ENCODE assay signal across 31 cellular contexts in genomic region chr1:165958306-165958705, GRCh38.
"Had no signal": no experiment of that assay in that cellular context is flagged by ENCODE, and none has a peak within 500 bp of the region (broad histone marks: within the 10 kb centered on the region; RNA-seq: fewer than 3 reads in every experiment).

No MANE protein-coding gene starts in this region.

- H3K36me3 ChIP-seq: breast epithelium, cardiac muscle cell, colonic mucosa, gastroesophageal sphincter, heart right ventricle had no signal

- H3K4me2 ChIP-seq: hepatocyte had no signal

- H3K4me1 ChIP-seq: body of pancreas, breast epithelium, colonic mucosa, foreskin keratinocyte, gastroesophageal sphincter, heart right ventricle had no signal

- H3K79me2 ChIP-seq: hepatocyte had no signal

- H3K27me3 ChIP-seq: body of pancreas, breast epithelium, colonic mucosa, gastroesophageal sphincter, heart right ventricle had no signal

- H3K9me3 ChIP-seq: body of pancreas, colonic mucosa, gastroesophageal sphincter had no signal

- DNase-seq: activated CD4-positive, alpha-beta memory T cell treated with anti-CD3 and anti-CD28 coated beads, Interleukin-2, amount 10 ng/mL, durations not matched to agents 7 days and 5 days; activated CD4-positive, alpha-beta T cell treated with anti-CD3 and anti-CD28 coated beads for 1 hour; activated CD4-positive, alpha-beta T cell treated with anti-CD3 and anti-CD28 coated beads for 4 hours; activated CD4-positive, alpha-beta T cell treated with anti-CD3 and anti-CD28 coated beads, Interleukin-2, amount 10 ng/mL, durations not matched to agents 7 days and 5 days; activated CD4-positive, alpha-beta T cell treated with anti-CD3 and anti-CD28 coated beads, Interleukin-2, amount 50 U/mL, for 4 hours; activated CD8-positive, alpha-beta memory T cell treated with anti-CD3 and anti-CD28 coated beads, Interleukin-2, amount 50 U/mL, for 48 hours; activated gamma-delta T cell treated with Interleukin-2 at 50 U/mL for 16 hours; activated naive CD4-positive, alpha-beta T cell treated with anti-CD3 and anti-CD28 coated beads, Interleukin-2, amount 50 U/mL, for 16 hours; activated naive CD4-positive, alpha-beta T cell treated with Interleukin-2 at 50 U/mL for 16 hours; activated T-cell treated with anti-CD3 and anti-CD28 coated beads for 4 hours; activated T-cell treated with anti-CD3 and anti-CD28 coated beads, Interleukin-2, amount 50 U/mL, for 24 hours; activated T-cell treated with anti-CD3 and anti-CD28 coated beads, Interleukin-2, amount 50 U/mL, for 72 hours; amniotic stem cell; anterior cingulate cortex; body of pancreas; central memory CD4-positive, alpha-beta T cell; cerebellar nuclear complex; colonic mucosa; effector CD8-positive, alpha-beta T cell; foreskin keratinocyte; heart right ventricle; T-helper 2 cell had no signal

- H3K4me3 ChIP-seq: body of pancreas, breast epithelium, cardiac muscle cell, colonic mucosa, gastroesophageal sphincter, heart right ventricle, hepatocyte had no signal

- H2AFZ ChIP-seq: hepatocyte had no signal

- H3K27ac ChIP-seq: body of pancreas, breast epithelium, cardiac muscle cell, colonic mucosa, epithelial cell of prostate, foreskin keratinocyte, gastroesophageal sphincter, heart right ventricle, hepatocyte had no signal

- ATAC-seq: activated T-cell treated with anti-CD3 and anti-CD28 coated beads, Interleukin-2, amount 50 U/mL, for 72 hours; body of pancreas; foreskin keratinocyte; gastroesophageal sphincter; heart right ventricle; WTC11 had no signal

- FAIRE-seq: astrocyte, endometrium, endothelial cell of umbilical vein had no signal
